Comparison of ENCODE assay signal across 1 cellular context in the genomic region with DNA sequence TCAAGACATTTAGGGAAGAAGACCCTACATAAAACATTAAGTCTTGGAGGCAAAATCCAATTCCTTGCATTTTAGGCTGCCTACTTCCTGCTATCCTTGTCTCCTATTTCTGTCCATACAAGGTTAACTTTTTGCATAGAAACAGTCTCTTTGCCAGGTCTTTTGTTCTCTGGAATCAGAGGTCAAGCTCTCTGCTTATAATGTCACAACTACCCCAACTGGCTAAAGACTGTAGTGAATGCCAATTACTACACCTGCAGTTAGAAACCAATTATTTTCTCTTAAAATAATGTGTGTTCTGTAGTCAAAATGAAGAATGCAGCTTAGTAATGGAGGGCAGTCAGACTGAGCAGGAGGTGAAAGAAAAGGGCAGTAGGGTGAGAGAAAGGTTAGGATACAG.
TF ChIP-seq lines count a peak whose summit lies in the region.

No MANE protein-coding gene starts in this region.

TF ChIP-seq in GM23338, 12 proteins besides CTCF, POLR2A, EP300 and RAD21 (continued from another document):
- TF ChIP-seq, protein P1, sequence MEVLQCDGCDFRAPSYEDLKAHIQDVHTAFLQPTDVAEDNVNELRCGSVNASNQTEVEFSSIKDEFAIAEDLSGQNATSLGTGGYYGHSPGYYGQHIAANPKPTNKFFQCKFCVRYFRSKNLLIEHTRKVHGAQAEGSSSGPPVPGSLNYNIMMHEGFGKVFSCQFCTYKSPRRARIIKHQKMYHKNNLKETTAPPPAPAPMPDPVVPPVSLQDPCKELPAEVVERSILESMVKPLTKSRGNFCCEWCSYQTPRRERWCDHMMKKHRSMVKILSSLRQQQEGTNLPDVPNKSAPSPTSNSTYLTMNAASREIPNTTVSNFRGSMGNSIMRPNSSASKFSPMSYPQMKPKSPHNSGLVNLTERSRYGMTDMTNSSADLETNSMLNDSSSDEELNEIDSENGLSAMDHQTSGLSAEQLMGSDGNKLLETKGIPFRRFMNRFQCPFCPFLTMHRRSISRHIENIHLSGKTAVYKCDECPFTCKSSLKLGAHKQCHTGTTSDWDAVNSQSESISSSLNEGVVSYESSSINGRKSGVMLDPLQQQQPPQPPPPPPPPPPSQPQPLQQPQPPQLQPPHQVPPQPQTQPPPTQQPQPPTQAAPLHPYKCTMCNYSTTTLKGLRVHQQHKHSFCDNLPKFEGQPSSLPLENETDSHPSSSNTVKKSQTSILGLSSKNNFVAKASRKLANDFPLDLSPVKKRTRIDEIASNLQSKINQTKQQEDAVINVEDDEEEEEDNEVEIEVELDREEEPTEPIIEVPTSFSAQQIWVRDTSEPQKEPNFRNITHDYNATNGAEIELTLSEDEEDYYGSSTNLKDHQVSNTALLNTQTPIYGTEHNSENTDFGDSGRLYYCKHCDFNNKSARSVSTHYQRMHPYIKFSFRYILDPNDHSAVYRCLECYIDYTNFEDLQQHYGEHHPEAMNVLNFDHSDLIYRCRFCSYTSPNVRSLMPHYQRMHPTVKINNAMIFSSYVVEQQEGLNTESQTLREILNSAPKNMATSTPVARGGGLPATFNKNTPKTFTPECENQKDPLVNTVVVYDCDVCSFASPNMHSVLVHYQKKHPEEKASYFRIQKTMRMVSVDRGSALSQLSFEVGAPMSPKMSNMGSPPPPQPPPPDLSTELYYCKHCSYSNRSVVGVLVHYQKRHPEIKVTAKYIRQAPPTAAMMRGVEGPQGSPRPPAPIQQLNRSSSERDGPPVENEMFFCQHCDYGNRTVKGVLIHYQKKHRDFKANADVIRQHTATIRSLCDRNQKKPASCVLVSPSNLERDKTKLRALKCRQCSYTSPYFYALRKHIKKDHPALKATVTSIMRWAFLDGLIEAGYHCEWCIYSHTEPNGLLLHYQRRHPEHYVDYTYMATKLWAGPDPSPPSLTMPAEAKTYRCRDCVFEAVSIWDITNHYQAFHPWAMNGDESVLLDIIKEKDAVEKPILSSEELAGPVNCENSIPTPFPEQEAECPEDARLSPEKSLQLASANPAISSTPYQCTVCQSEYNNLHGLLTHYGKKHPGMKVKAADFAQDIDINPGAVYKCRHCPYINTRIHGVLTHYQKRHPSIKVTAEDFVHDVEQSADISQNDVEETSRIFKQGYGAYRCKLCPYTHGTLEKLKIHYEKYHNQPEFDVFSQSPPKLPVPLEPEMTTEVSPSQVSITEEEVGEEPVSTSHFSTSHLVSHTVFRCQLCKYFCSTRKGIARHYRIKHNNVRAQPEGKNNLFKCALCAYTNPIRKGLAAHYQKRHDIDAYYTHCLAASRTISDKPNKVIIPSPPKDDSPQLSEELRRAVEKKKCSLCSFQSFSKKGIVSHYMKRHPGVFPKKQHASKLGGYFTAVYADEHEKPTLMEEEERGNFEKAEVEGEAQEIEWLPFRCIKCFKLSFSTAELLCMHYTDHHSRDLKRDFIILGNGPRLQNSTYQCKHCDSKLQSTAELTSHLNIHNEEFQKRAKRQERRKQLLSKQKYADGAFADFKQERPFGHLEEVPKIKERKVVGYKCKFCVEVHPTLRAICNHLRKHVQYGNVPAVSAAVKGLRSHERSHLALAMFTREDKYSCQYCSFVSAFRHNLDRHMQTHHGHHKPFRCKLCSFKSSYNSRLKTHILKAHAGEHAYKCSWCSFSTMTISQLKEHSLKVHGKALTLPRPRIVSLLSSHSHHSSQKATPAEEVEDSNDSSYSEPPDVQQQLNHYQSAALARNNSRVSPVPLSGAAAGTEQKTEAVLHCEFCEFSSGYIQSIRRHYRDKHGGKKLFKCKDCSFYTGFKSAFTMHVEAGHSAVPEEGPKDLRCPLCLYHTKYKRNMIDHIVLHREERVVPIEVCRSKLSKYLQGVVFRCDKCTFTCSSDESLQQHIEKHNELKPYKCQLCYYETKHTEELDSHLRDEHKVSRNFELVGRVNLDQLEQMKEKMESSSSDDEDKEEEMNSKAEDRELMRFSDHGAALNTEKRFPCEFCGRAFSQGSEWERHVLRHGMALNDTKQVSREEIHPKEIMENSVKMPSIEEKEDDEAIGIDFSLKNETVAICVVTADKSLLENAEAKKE (CRISPR knock-in tag; IDR thresholded peaks at IDR 0.05) = no peak
- TF ChIP-seq JUNB (IDR thresholded peaks at IDR 0.05; ENCODE audit: unreplicated experiment) = no peak
- no peak for TF ChIP-seq NANOG (IDR thresholded peaks at IDR 0.05; ENCODE audit: borderline replicate concordance)
